15 cellular contexts compared by ENCODE assay signal in genomic region chr11:32430586-32431357, GRCh38. TPM values are rescaled to one million over a fixed set of nuclear protein-coding genes. Genes with fewer than 3 reads are reported as not detected.
DNase-seq lines count a peak whose midpoint lies in the region; ATAC-seq, FAIRE-seq and TF ChIP-seq lines count a peak whose summit lies in the region.
"Had no signal": no experiment of that assay in that cellular context is flagged by ENCODE, and none has a peak within 500 bp of the region (broad histone marks: within the 10 kb centered on the region; RNA-seq: fewer than 3 reads in every experiment).

No MANE protein-coding gene starts in this region.

- H3K4me1 Mint-ChIP-seq in type B pancreatic cell (ENCODE audit: unreplicated experiment), result peaks cover 10% of the 10 kb centered on the region
- no peaks in the 10 kb centered on the region for H3K4me1 Mint-ChIP-seq in natural killer cell treated with Interleukin-12 subunit alpha and Interleukin-12 subunit beta and Interleukin-15 and Interleukin-18, amount 100 ng/mL, for 72 hours (ENCODE audit: low read depth in 2 of 2)

- H3K4me1 ChIP-seq in mammary epithelial cell (ENCODE audit: insufficient read depth, low read length), result peaks cover 5% of the 10 kb centered on the region
- peaks cover 4 to 19% of the 10 kb centered on the region in 2 donors for H3K4me1 ChIP-seq in breast epithelium
- no peaks in the 10 kb centered on the region for H3K4me1 ChIP-seq in keratinocyte (ENCODE audit: control insufficient read depth, extremely low read depth, insufficient read depth, low read length)

- no peak for TF ChIP-seq POLR2A in breast epithelium (IDR thresholded peaks at IDR 0.05)

- no peak for FAIRE-seq in keratinocyte (lab: Jason Lieb, UNC)

- H3K9me1 ChIP-seq in keratinocyte (ENCODE audit: control insufficient read depth, extremely low read depth, insufficient read depth, low read length), result no peaks in the 10 kb centered on the region

- H3K27me3 ChIP-seq in mammary epithelial cell (ENCODE audit: insufficient read depth, low read length) (peaks cover 80% of the 10 kb centered on the region), breast epithelium (peaks cover 7 to 100% of the 10 kb centered on the region in 2 donors), brain microvascular endothelial cell (replicated peaks) (peaks cover 96% of the 10 kb centered on the region), keratinocyte (ENCODE audit: control insufficient read depth, extremely low read depth, insufficient read depth, low read length) (peaks cover 98% of the 10 kb centered on the region)

- no peak overlapping the region for H3K27ac ChIP-seq in mammary epithelial cell (ENCODE audit: insufficient read depth, low read depth, low read length)
- no peak overlapping the region for H3K27ac ChIP-seq in breast epithelium
- no peak overlapping the region for H3K27ac ChIP-seq in brain microvascular endothelial cell
- H3K27ac ChIP-seq in keratinocyte (ENCODE audit: control insufficient read depth, insufficient read depth, low read length), result no peak overlapping the region

- H3K4me2 ChIP-seq in mammary epithelial cell (ENCODE audit: insufficient read depth, low read depth, low read length) (no peak overlapping the region), keratinocyte (ENCODE audit: control insufficient read depth, extremely low read depth, insufficient read depth, low read depth, low read length) (no peak overlapping the region)

- no TSS peak for BruUV-seq in mammary epithelial cell (replicated peaks; lab: Mats Ljungman, UMichigan)

- in situ Hi-C loops in mammary epithelial cell (cut with MboI; ENCODE audit: low sequenced_read_pairs in 2 of 2) (no loop called here), brain microvascular endothelial cell (cut with HindIII; ENCODE audit: low pct_ligation_motif_present, low sequenced_read_pairs) (loop anchor here (10.0 kb wide), 1 partner anchor 606 kb away; no protein-coding TSS in a partner anchor)

- no peaks in the 10 kb centered on the region for H3K79me2 ChIP-seq in mammary epithelial cell (ENCODE audit: insufficient read depth, low read length)
- no peaks in the 10 kb centered on the region for H3K79me2 ChIP-seq in keratinocyte (ENCODE audit: control insufficient read depth, insufficient read depth, low read length)

- H4K20me1 ChIP-seq in mammary epithelial cell (ENCODE audit: insufficient read depth, low read length), result no peaks in the 10 kb centered on the region
- H4K20me1 ChIP-seq in keratinocyte (ENCODE audit: control insufficient read depth, extremely low read depth, insufficient read depth, low read length), result no peaks in the 10 kb centered on the region

- H3K27me3 Mint-ChIP-seq in type B pancreatic cell, result peaks cover 93% of the 10 kb centered on the region
- peaks cover 46 to 66% of the 10 kb centered on the region in 2 donors for H3K27me3 Mint-ChIP-seq in natural killer cell treated with Interleukin-12 subunit alpha and Interleukin-12 subunit beta and Interleukin-15 and Interleukin-18, amount 100 ng/mL, for 72 hours

- H3K4me3 Mint-ChIP-seq in type B pancreatic cell, result peak overlapping the region; percentile 72
- no peak overlapping the region for H3K4me3 Mint-ChIP-seq in natural killer cell treated with Interleukin-12 subunit alpha and Interleukin-12 subunit beta and Interleukin-15 and Interleukin-18, amount 100 ng/mL, for 72 hours
- H3K4me3 Mint-ChIP-seq: activated naive CD8-positive, alpha-beta T cell treated with anti-CD3 and anti-CD28 coated beads, Interleukin-2, amount 50 U/mL, for 24 hours; T-helper 1 cell treated with Interleukin-12 subunit alpha and Interleukin-12 subunit beta and Interleukin-4 antibody, amounts not matched to agents 30 μg/mL and 1 μg/mL, for 36 hours had no signal

- DNase-seq in mammary epithelial cell (no peak), breast epithelium (ENCODE audit: low spot score in 2 of 2) (no peak), brain microvascular endothelial cell (no peak), keratinocyte (ENCODE audit: low read depth, low spot score) (no peak), type B pancreatic cell (ENCODE audit: extremely low spot score, unreplicated experiment) (no peak), NCI-H748 treated with DMSO at 0.1 percent for 48 hours (lab: John Stamatoyannopoulos, UW) (no peak), inferior parietal cortex (ENCODE audit: extremely low spot score) (no peak)
- DNase-seq in natural killer cell treated with Interleukin-12 subunit alpha and Interleukin-12 subunit beta and Interleukin-15 and Interleukin-18, amount 100 ng/mL, for 72 hours (ENCODE audit: low spot score), result no peak
- DNase-seq: activated naive CD8-positive, alpha-beta T cell treated with anti-CD3 and anti-CD28 coated beads, Interleukin-2, amount 50 U/mL, for 24 hours; IMR-90; NCI-H146; nucleus accumbens; stimulated activated naive CD8-positive, alpha-beta T cell treated with anti-CD3 and anti-CD28 coated beads, Interleukin-15, Interleukin-2, amounts not matched to agents 100 U/mL and 50 U/mL, for 24 hours had no signal

- intact Hi-C loops in mammary epithelial cell (cut with micrococcal nuclease), result no loop called here
- intact Hi-C loops in breast epithelium (cut with DNase I; ENCODE audit: low total_unique reads), result no loop called here

- H2AFZ ChIP-seq in mammary epithelial cell (ENCODE audit: low read depth, low read length) (no peak overlapping the region), keratinocyte (ENCODE audit: control insufficient read depth, low read length) (no peak overlapping the region)

- H3K36me3 Mint-ChIP-seq in type B pancreatic cell, result peaks cover 3% of the 10 kb centered on the region
- H3K36me3 Mint-ChIP-seq in natural killer cell treated with Interleukin-12 subunit alpha and Interleukin-12 subunit beta and Interleukin-15 and Interleukin-18, amount 100 ng/mL, for 72 hours, result no peaks in the 10 kb centered on the region

- H3K36me3 ChIP-seq in mammary epithelial cell (ENCODE audit: insufficient read depth, low read length) (no peaks in the 10 kb centered on the region), breast epithelium (no peaks in the 10 kb centered on the region), brain microvascular endothelial cell (replicated peaks) (no peaks in the 10 kb centered on the region), keratinocyte (ENCODE audit: control insufficient read depth in 2 of 2, extremely low read depth in 1 of 2, insufficient read depth in 2 of 2, low read length in 2 of 2) (no peaks in the 10 kb centered on the region)

- no peak overlapping the region for H3K4me3 ChIP-seq in mammary epithelial cell (replicated peaks in 1 of 3; ENCODE audit: insufficient read depth in 1 of 3, low read depth in 2 of 3, low read length in 3 of 3)
- peak overlapping the region in 1 of 3 donors; percentile 19 for H3K4me3 ChIP-seq in breast epithelium
- H3K4me3 ChIP-seq in brain microvascular endothelial cell (ENCODE audit: low read depth, low read length), result no peak overlapping the region
- no peak overlapping the region for H3K4me3 ChIP-seq in keratinocyte (ENCODE audit: control insufficient read depth in 2 of 3, extremely low read depth in 1 of 3, insufficient read depth in 2 of 3, low read depth in 1 of 3, low read length in 3 of 3)

- no peak overlapping the region for H3K27ac Mint-ChIP-seq in type B pancreatic cell
- no peak overlapping the region for H3K27ac Mint-ChIP-seq in natural killer cell treated with Interleukin-12 subunit alpha and Interleukin-12 subunit beta and Interleukin-15 and Interleukin-18, amount 100 ng/mL, for 72 hours
- H3K27ac Mint-ChIP-seq: activated naive CD8-positive, alpha-beta T cell treated with anti-CD3 and anti-CD28 coated beads, Interleukin-2, amount 50 U/mL, for 24 hours; T-helper 1 cell treated with Interleukin-12 subunit alpha and Interleukin-12 subunit beta and Interleukin-4 antibody, amounts not matched to agents 30 μg/mL and 1 μg/mL, for 36 hours had no signal

- dilution Hi-C loops in mammary epithelial cell (cut with HindIII; ENCODE audit: low sequenced_read_pairs) (no loop called here), keratinocyte (cut with MboI; ENCODE audit: extremely low pct_ligation_motif_present, low sequenced_read_pairs) (no loop called here)

- peak; percentile 11 to 13 for TF ChIP-seq CTCF in mammary epithelial cell (conservative IDR thresholded peaks at IDR 0.05 in 1 of 2, IDR thresholded peaks at IDR 0.05 in 1 of 2; ENCODE audit: extremely low read depth in 1 of 2, insufficient read depth in 1 of 2, low read depth in 1 of 2, low read length in 2 of 2)
- TF ChIP-seq CTCF in breast epithelium (IDR thresholded peaks at IDR 0.05), result no peak
- peak; percentile 36 for TF ChIP-seq CTCF in brain microvascular endothelial cell (IDR thresholded peaks at IDR 0.05; ENCODE audit: low read depth, low read length, missing control alignments)
- peak in 2 of 3 experiments; percentile 10 to 20 for TF ChIP-seq CTCF in keratinocyte (optimal IDR thresholded peaks at IDR 0.05 in 1 of 3, IDR thresholded peaks at IDR 0.05 in 1 of 3, conservative IDR thresholded peaks at IDR 0.05 in 1 of 3; ENCODE audit: extremely low read depth in 1 of 3, insufficient read depth in 2 of 3, low read length in 3 of 3)
- TF ChIP-seq CTCF in type B pancreatic cell (conservative IDR thresholded peaks at IDR 0.05), result peak; percentile 40

- CTCF ChIA-PET in mammary epithelial cell (lab: Charles Lee; ENCODE audit: low non-redundant PET), result no interaction called here

- H3K9me3 Mint-ChIP-seq in type B pancreatic cell, result no peaks in the 10 kb centered on the region
- no peaks in the 10 kb centered on the region for H3K9me3 Mint-ChIP-seq in natural killer cell treated with Interleukin-12 subunit alpha and Interleukin-12 subunit beta and Interleukin-15 and Interleukin-18, amount 100 ng/mL, for 72 hours
- H3K9me3 Mint-ChIP-seq: activated naive CD8-positive, alpha-beta T cell treated with anti-CD3 and anti-CD28 coated beads, Interleukin-2, amount 50 U/mL, for 24 hours; T-helper 1 cell treated with Interleukin-12 subunit alpha and Interleukin-12 subunit beta and Interleukin-4 antibody, amounts not matched to agents 30 μg/mL and 1 μg/mL, for 36 hours had no signal

- ATAC-seq in natural killer cell treated with Interleukin-12 subunit alpha and Interleukin-12 subunit beta and Interleukin-15 and Interleukin-18, amount 100 ng/mL, for 72 hours, result no peak
- ATAC-seq: activated naive CD8-positive, alpha-beta T cell treated with anti-CD3 and anti-CD28 coated beads, Interleukin-2, amount 50 U/mL, for 24 hours; stimulated activated naive CD8-positive, alpha-beta T cell treated with anti-CD3 and anti-CD28 coated beads, Interleukin-15, Interleukin-2, amounts not matched to agents 100 U/mL and 50 U/mL, for 24 hours had no signal

- H3K9ac ChIP-seq in mammary epithelial cell (ENCODE audit: insufficient read depth, low read length), result no peak overlapping the region
- no peak overlapping the region for H3K9ac ChIP-seq in keratinocyte (ENCODE audit: control insufficient read depth, extremely low read depth, insufficient read depth, low read length)

- WGBS in mammary epithelial cell (ENCODE audit: low coverage, missing lambda C conversion rate), result 18% methylated on average over 12 of the region's 59 CpGs

- peaks cover 5% of the 10 kb centered on the region for H3K9me3 ChIP-seq in mammary epithelial cell (replicated peaks; ENCODE audit: insufficient read depth, low read length)
- H3K9me3 ChIP-seq in breast epithelium, result no peaks in the 10 kb centered on the region
- H3K9me3 ChIP-seq in keratinocyte (ENCODE audit: control insufficient read depth, low read depth, low read length), result no peaks in the 10 kb centered on the region

RNA-seq across cellular contexts. Expression of gene WT1, which starts 4.6 kb away (rescaled TPM):
- not detected for total RNA-seq in mammary epithelial cell
- not detected for polyA plus RNA-seq in mammary epithelial cell
- polyA minus RNA-seq in mammary epithelial cell, result not detected
- total RNA-seq in breast epithelium, result 10 to 100 TPM in 1 of 3 donors, under 1 TPM in 1, not detected in 1; 0.66 to 11.6 TPM
- polyA plus RNA-seq in keratinocyte, result not detected in 3 replicates
- not detected for polyA plus RNA-seq in keratinocyte (2011; ENCODE audit: low read depth)
- not detected in 2 replicates for polyA plus RNA-seq in keratinocyte (2011; cell fraction: cytosol; rRNA removed)
- not detected in 2 replicates for polyA plus RNA-seq in keratinocyte (2011; cell fraction: nucleus; rRNA removed)
- polyA plus RNA-seq in keratinocyte (2012; ENCODE audit: low replicate concordance), result not detected in 2 replicates
- polyA minus RNA-seq in keratinocyte, result not detected in 3 replicates
- not detected for polyA minus RNA-seq in keratinocyte (2011; cell fraction: cytosol; rRNA and poly(A)+ RNA removed)
- not detected in 2 replicates for polyA minus RNA-seq in keratinocyte (2011; cell fraction: nucleus; rRNA and poly(A)+ RNA removed)
- total RNA-seq in type B pancreatic cell (ENCODE audit: low replicate concordance), result 2.7 and 5.2 TPM in 2 replicates
- total RNA-seq in natural killer cell treated with Interleukin-12 subunit alpha and Interleukin-12 subunit beta and Interleukin-15 and Interleukin-18, amount 100 ng/mL, for 72 hours, result not detected
- total RNA-seq: activated CD8-positive, alpha-beta memory T cell treated with anti-CD3 and anti-CD28 coated beads for 36 hours; IMR-90 had no signal
- polyA plus RNA-seq: IMR-90 had no signal

Comparison
In these comparisons a context has a peak if more than half of its experiments do, and no peak if none do; other contexts are left out.
1. CTCF ChIP-seq: peak in mammary epithelial cell (2 of 2), brain microvascular endothelial cell (single experiment), keratinocyte (2 of 3) and type B pancreatic cell (single experiment); none in breast epithelium (0 of 3).